Comparison of ENCODE assay signal across 1 cellular context in the genomic region with DNA sequence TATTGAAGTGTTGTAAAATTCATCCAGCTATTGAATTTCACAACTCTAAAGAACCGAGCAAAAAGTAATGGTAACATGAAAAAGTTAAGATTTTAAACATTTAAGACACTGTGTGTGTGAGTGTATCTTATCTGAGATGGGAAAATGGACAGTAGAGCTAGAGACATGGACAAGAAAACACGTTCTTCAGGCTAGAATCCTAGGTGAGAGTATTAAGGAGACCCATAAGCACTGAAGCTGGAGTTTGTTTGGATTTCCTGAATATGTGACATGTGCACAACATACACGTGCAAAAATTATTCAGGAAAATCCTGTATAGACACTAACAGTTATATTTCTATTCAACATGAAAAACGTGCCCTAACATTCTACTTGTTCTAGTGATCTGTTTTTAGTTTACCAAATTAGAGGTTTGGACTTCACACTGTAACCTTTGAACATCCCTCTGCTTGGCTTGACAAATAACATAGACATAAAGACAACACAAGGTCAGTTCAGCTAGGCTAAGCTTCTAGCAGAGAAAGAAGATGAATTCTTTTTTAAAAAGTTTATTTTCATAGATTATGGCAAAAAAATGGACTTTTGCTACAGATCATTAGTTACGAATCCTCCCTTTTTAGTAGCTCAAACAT.
TF ChIP-seq lines count a peak whose summit lies in the region.

No MANE protein-coding gene starts in this region.

TF ChIP-seq in liver, 16 proteins besides CTCF, POLR2A, EP300 and RAD21 (continued from another document):
- TF ChIP-seq RXRA (IDR thresholded peaks at IDR 0.05), result peak; percentile 59 to 69
- TF ChIP-seq, protein P1, sequence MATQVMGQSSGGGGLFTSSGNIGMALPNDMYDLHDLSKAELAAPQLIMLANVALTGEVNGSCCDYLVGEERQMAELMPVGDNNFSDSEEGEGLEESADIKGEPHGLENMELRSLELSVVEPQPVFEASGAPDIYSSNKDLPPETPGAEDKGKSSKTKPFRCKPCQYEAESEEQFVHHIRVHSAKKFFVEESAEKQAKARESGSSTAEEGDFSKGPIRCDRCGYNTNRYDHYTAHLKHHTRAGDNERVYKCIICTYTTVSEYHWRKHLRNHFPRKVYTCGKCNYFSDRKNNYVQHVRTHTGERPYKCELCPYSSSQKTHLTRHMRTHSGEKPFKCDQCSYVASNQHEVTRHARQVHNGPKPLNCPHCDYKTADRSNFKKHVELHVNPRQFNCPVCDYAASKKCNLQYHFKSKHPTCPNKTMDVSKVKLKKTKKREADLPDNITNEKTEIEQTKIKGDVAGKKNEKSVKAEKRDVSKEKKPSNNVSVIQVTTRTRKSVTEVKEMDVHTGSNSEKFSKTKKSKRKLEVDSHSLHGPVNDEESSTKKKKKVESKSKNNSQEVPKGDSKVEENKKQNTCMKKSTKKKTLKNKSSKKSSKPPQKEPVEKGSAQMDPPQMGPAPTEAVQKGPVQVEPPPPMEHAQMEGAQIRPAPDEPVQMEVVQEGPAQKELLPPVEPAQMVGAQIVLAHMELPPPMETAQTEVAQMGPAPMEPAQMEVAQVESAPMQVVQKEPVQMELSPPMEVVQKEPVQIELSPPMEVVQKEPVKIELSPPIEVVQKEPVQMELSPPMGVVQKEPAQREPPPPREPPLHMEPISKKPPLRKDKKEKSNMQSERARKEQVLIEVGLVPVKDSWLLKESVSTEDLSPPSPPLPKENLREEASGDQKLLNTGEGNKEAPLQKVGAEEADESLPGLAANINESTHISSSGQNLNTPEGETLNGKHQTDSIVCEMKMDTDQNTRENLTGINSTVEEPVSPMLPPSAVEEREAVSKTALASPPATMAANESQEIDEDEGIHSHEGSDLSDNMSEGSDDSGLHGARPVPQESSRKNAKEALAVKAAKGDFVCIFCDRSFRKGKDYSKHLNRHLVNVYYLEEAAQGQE (IDR thresholded peaks at IDR 0.05), result peak; percentile 85
- TF ChIP-seq, protein P2, sequence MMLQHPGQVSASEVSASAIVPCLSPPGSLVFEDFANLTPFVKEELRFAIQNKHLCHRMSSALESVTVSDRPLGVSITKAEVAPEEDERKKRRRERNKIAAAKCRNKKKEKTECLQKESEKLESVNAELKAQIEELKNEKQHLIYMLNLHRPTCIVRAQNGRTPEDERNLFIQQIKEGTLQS (IDR thresholded peaks at IDR 0.05), result no peak
